In genomic region chr11:64100345-64100744, GRCh38 we compare ENCODE assay signal across 11 cellular contexts.
A peak's percentile ranks its signal among the peaks of the same experiment; 100 is the strongest.
DNase-seq lines count a peak whose midpoint lies in the region; ATAC-seq, FAIRE-seq and TF ChIP-seq lines count a peak whose summit lies in the region.
"Had no signal": no experiment of that assay in that cellular context is flagged by ENCODE, and none has a peak within 500 bp of the region (broad histone marks: within the 10 kb centered on the region; RNA-seq: fewer than 3 reads in every experiment).

No MANE protein-coding gene starts in this region.

- H3K9ac ChIP-seq in astrocyte (ENCODE audit: low read length), result no peak overlapping the region

- no peak for ATAC-seq in GM19351 (IDR thresholded peaks at IDR 0.05; ENCODE audit: unreplicated experiment)
- ATAC-seq: effector memory CD8-positive, alpha-beta T cell had no signal

- no peaks in the 10 kb centered on the region for H3K79me2 ChIP-seq in astrocyte (ENCODE audit: insufficient read depth, low read length)
- no peaks in the 10 kb centered on the region for H3K79me2 ChIP-seq in osteoblast (ENCODE audit: insufficient read depth, low read length)

- H3K4me2 ChIP-seq in astrocyte (ENCODE audit: low read length) (no peak overlapping the region), osteoblast (ENCODE audit: insufficient read depth, low read length) (no peak overlapping the region)

- H4K20me1 ChIP-seq in astrocyte (ENCODE audit: insufficient read depth, low read length) (peaks cover 67% of the 10 kb centered on the region), osteoblast (ENCODE audit: insufficient read depth, low read length) (peaks cover 6% of the 10 kb centered on the region)

- peaks cover 73% of the 10 kb centered on the region for H3K27me3 Mint-ChIP-seq in astrocyte (ENCODE audit: low read depth, unreplicated experiment)
- H3K27me3 Mint-ChIP-seq: effector memory CD8-positive, alpha-beta T cell had no signal

- no peaks in the 10 kb centered on the region for H3K9me3 ChIP-seq in astrocyte (ENCODE audit: insufficient read depth, low read depth, low read length)
- no peaks in the 10 kb centered on the region for H3K9me3 ChIP-seq in osteoblast (ENCODE audit: low read depth, low read length)

- in situ Hi-C loops in GM13976 (cut with MboI; ENCODE audit: low sequenced_read_pairs, unreplicated experiment), result no loop called here

- H3K27ac ChIP-seq in astrocyte (ENCODE audit: low read depth, low read length) (no peak overlapping the region), osteoblast (ENCODE audit: low read depth, low read length) (no peak overlapping the region)

- H2AFZ ChIP-seq in astrocyte (ENCODE audit: low read depth, low read length) (no peak overlapping the region), osteoblast (ENCODE audit: low read length) (no peak overlapping the region)

- peaks cover under 1% of the 10 kb centered on the region for H3K4me1 ChIP-seq in astrocyte (ENCODE audit: insufficient read depth, low read length)
- peaks cover 3% of the 10 kb centered on the region for H3K4me1 ChIP-seq in osteoblast (ENCODE audit: insufficient read depth, low read length)

- peaks cover 1% of the 10 kb centered on the region for H3K36me3 Mint-ChIP-seq in astrocyte (ENCODE audit: low read depth, unreplicated experiment)

- H3K4me3 ChIP-seq in astrocyte (ENCODE audit: insufficient read depth, low read depth, low read length), result no peak overlapping the region
- no peak overlapping the region for H3K4me3 ChIP-seq in osteoblast (ENCODE audit: insufficient read depth, low read length)

- H3K27me3 ChIP-seq in astrocyte (ENCODE audit: insufficient read depth, low read length) (peaks cover 68% of the 10 kb centered on the region), osteoblast (ENCODE audit: insufficient read depth, low read length) (peaks cover 3% of the 10 kb centered on the region)

- H3K4me3 Mint-ChIP-seq in astrocyte (ENCODE audit: unreplicated experiment), result no peak overlapping the region
- H3K4me3 Mint-ChIP-seq: activated naive CD4-positive, alpha-beta T cell treated with anti-CD3 and anti-CD28 coated beads for 36 hours; effector memory CD8-positive, alpha-beta T cell had no signal

- peaks cover 7% of the 10 kb centered on the region for H3K4me1 Mint-ChIP-seq in astrocyte (ENCODE audit: low read depth, unreplicated experiment)

- H3K9me3 Mint-ChIP-seq in astrocyte (ENCODE audit: unreplicated experiment), result peaks cover 5% of the 10 kb centered on the region
- H3K9me3 Mint-ChIP-seq: activated naive CD4-positive, alpha-beta T cell treated with anti-CD3 and anti-CD28 coated beads for 36 hours; effector memory CD8-positive, alpha-beta T cell had no signal

- no peak for FAIRE-seq in astrocyte (lab: Jason Lieb, UNC)
- FAIRE-seq: keratinocyte had no signal

- TF ChIP-seq CTCF in GM13976 (IDR thresholded peaks at IDR 0.05; ENCODE audit: borderline replicate concordance, control extremely low read depth, extremely low read depth, insufficient read depth, missing control alignments) (peak; percentile 41), astrocyte (IDR thresholded peaks at IDR 0.05; ENCODE audit: insufficient read depth, low read depth, low read length) (peak; percentile 8), osteoblast (IDR thresholded peaks at IDR 0.05; ENCODE audit: extremely low read depth, low read depth, low read length) (peak; percentile 33)

- peak; percentile 82 for DNase-seq in GM13976 (ENCODE audit: low spot score)
- peak; percentile 27 for DNase-seq in NCI-H1105 (lab: John Stamatoyannopoulos, UW)
- no peak for DNase-seq in astrocyte (ENCODE audit: low read depth)
- DNase-seq in osteoblast (ENCODE audit: insufficient read length, low spot score, missing footprints), result no peak
- no peak for DNase-seq in activated naive CD4-positive, alpha-beta T cell treated with Interleukin-2 at 50 U/mL for 16 hours
- no peak for DNase-seq in stimulated activated naive CD4-positive, alpha-beta T cell treated with Interleukin-2 at 50 U/mL for 16 hours (lab: John Stamatoyannopoulos, UW)
- DNase-seq: activated CD4-positive, CD25-positive, alpha-beta regulatory T cell; activated naive CD4-positive, alpha-beta T cell treated with anti-CD3 and anti-CD28 coated beads for 36 hours; effector memory CD8-positive, alpha-beta T cell had no signal

- H3K36me3 ChIP-seq in astrocyte (ENCODE audit: insufficient read depth, low read length) (no peaks in the 10 kb centered on the region), osteoblast (ENCODE audit: insufficient read depth, low read length) (no peaks in the 10 kb centered on the region)

- H3K27ac Mint-ChIP-seq in astrocyte (ENCODE audit: unreplicated experiment), result no peak overlapping the region
- H3K27ac Mint-ChIP-seq: activated naive CD4-positive, alpha-beta T cell treated with anti-CD3 and anti-CD28 coated beads for 36 hours; effector memory CD8-positive, alpha-beta T cell had no signal

Comparison
In these comparisons a context has a peak if more than half of its experiments do, and no peak if none do; other contexts are left out.
1. DNase-seq: peak in GM13976 (single experiment) and NCI-H1105 (single experiment); none in astrocyte (single experiment), osteoblast (single experiment), activated naive CD4-positive, alpha-beta T cell treated with Interleukin-2 at 50 U/mL for 16 hours (single experiment) and stimulated activated naive CD4-positive, alpha-beta T cell treated with Interleukin-2 at 50 U/mL for 16 hours (single experiment).
2. Peak in every context shown above with its lines, with median percentiles within 50 percentile points of each other: CTCF ChIP-seq.